In the genomic region with DNA sequence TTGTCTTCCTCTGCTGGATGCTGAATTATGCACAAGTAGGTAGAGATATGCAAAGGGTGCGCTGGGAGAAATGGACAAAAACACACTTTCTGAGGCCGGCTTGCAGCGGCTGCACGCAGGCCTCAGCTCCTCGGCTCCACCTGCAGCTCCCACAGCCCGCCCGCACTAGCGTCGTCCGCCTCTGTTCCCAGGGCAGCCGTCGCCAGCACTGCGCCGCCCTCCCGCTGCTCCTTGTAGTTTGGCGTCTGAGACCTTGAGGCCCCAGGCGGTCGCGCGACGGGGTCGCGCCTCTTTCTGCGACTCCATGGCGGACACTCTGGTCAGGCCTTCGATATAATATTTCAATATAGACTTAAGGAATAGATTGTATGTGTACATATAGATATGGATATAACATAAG, we compare ENCODE assay signal across 26 cellular contexts.
"Had no signal": no experiment of that assay in that cellular context is flagged by ENCODE, and none has a peak within 500 bp of the region (broad histone marks: within the 10 kb centered on the region; RNA-seq: fewer than 3 reads in every experiment).

No MANE protein-coding gene starts in this region.

- DNase-seq: activated CD4-positive, alpha-beta T cell treated with anti-CD3 and anti-CD28 coated beads for 1 hour; activated CD4-positive, alpha-beta T cell treated with anti-CD3 and anti-CD28 coated beads for 4 hours; activated CD4-positive, alpha-beta T cell treated with anti-CD3 and anti-CD28 coated beads, Interleukin-2, amount 50 U/mL, for 1 hour; activated CD4-positive, alpha-beta T cell treated with anti-CD3 and anti-CD28 coated beads, Interleukin-2, amount 50 U/mL, for 48 hours; activated CD8-positive, alpha-beta memory T cell treated with anti-CD3 and anti-CD28 coated beads for 24 hours; activated CD8-positive, alpha-beta T cell treated with anti-CD3 and anti-CD28 coated beads for 36 hours; activated effector memory CD4-positive, alpha-beta T cell treated with Interleukin-2 at 50 U/mL for 16 hours; activated gamma-delta T cell treated with Interleukin-2 at 50 U/mL for 16 hours; activated naive CD4-positive, alpha-beta T cell treated with anti-CD3 and anti-CD28 coated beads, Interleukin-2, amount 50 U/mL, for 16 hours; activated naive CD4-positive, alpha-beta T cell treated with Interleukin-2 at 50 U/mL for 16 hours; activated T-cell treated with anti-CD3 and anti-CD28 coated beads, Interleukin-2, amount 50 U/mL, for 4 hours; amygdala; aorta; body of pancreas; caudate nucleus; cortex of kidney; dermis blood vessel endothelial cell; effector CD4-positive, alpha-beta T cell; effector memory CD8-positive, alpha-beta T cell; erythroblast; foreskin melanocyte; T-helper 2 cell had no signal

- H3K27ac ChIP-seq: body of pancreas, esophagus muscularis mucosa, gastroesophageal sphincter had no signal

- H3K4me3 Mint-ChIP-seq: activated CD8-positive, alpha-beta T cell treated with anti-CD3 and anti-CD28 coated beads for 36 hours; activated naive CD8-positive, alpha-beta T cell; activated T-cell treated with anti-CD3 and anti-CD28 coated beads, Interleukin-2, amount 50 U/mL, for 4 hours; activated T-helper 17 cell treated with anti-CD3 and anti-CD28 coated beads, Interleukin-2, amount 50 U/mL, for 72 hours; effector memory CD8-positive, alpha-beta T cell had no signal

- H3K9me3 Mint-ChIP-seq: activated CD8-positive, alpha-beta T cell treated with anti-CD3 and anti-CD28 coated beads for 36 hours; activated T-cell treated with anti-CD3 and anti-CD28 coated beads, Interleukin-2, amount 50 U/mL, for 4 hours; activated T-helper 17 cell treated with anti-CD3 and anti-CD28 coated beads, Interleukin-2, amount 50 U/mL, for 72 hours; effector memory CD8-positive, alpha-beta T cell had no signal

- H3K27ac Mint-ChIP-seq: activated CD8-positive, alpha-beta T cell treated with anti-CD3 and anti-CD28 coated beads for 36 hours; activated naive CD8-positive, alpha-beta T cell; activated T-helper 17 cell treated with anti-CD3 and anti-CD28 coated beads, Interleukin-2, amount 50 U/mL, for 72 hours; effector memory CD8-positive, alpha-beta T cell had no signal

- H3K9me3 ChIP-seq: body of pancreas, esophagus muscularis mucosa, gastroesophageal sphincter had no signal

- ATAC-seq: activated CD8-positive, alpha-beta T cell treated with anti-CD3 and anti-CD28 coated beads for 36 hours; activated T-cell treated with anti-CD3 and anti-CD28 coated beads, Interleukin-2, amount 50 U/mL, for 4 hours; activated T-helper 17 cell treated with anti-CD3 and anti-CD28 coated beads, Interleukin-2, amount 50 U/mL, for 72 hours; body of pancreas; effector memory CD8-positive, alpha-beta T cell; gastroesophageal sphincter had no signal

- H3K4me1 ChIP-seq: body of pancreas, esophagus muscularis mucosa, gastroesophageal sphincter had no signal

- H3K27me3 ChIP-seq: body of pancreas, esophagus muscularis mucosa, gastroesophageal sphincter had no signal

- H3K4me1 Mint-ChIP-seq: activated T-helper 17 cell treated with anti-CD3 and anti-CD28 coated beads, Interleukin-2, amount 50 U/mL, for 72 hours had no signal

- H3K27me3 Mint-ChIP-seq: activated CD8-positive, alpha-beta T cell treated with anti-CD3 and anti-CD28 coated beads for 36 hours; activated naive CD8-positive, alpha-beta T cell; activated T-helper 17 cell treated with anti-CD3 and anti-CD28 coated beads, Interleukin-2, amount 50 U/mL, for 72 hours; effector memory CD8-positive, alpha-beta T cell had no signal

- H3K4me3 ChIP-seq: body of pancreas, esophagus muscularis mucosa, gastroesophageal sphincter had no signal
